ENCODE assay signal across 1 cellular context in genomic region chr21:45438391-45439145, GRCh38.
TF ChIP-seq lines count a peak whose summit lies in the region.

No MANE protein-coding gene starts in this region.

TF ChIP-seq in GM12878, 131 proteins besides CTCF, POLR2A, EP300 and RAD21 (continued from another document):
- TF ChIP-seq HDAC2 (IDR thresholded peaks at IDR 0.05): no peak
